In the genomic region with DNA sequence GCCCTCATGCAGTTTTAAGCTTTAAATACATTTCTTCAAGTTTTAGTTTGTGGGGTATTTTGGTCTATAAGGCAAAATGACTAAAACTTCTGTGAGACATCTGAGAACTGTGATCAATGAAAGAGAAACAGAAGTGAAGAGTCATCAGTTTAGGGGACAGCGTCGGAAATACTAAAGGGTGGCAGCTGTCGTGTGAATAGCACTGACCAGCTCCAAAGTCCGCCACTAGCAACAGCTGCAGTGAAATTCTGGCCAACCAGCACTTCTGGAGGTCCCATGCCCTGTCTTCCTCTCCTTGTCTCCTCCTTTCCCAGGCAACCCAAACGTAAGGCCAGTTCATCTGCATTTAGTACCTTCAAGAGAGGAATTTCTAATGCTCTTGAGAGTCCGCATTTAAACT, we compare ENCODE assay signal across 16 cellular contexts.
"Had no signal": no experiment of that assay in that cellular context is flagged by ENCODE, and none has a peak within 500 bp of the region (broad histone marks: within the 10 kb centered on the region; RNA-seq: fewer than 3 reads in every experiment).

No MANE protein-coding gene starts in this region.

- H3K36me3 Mint-ChIP-seq: activated naive CD8-positive, alpha-beta T cell; naive thymus-derived CD8-positive, alpha-beta T cell had no signal

- H3K4me1 Mint-ChIP-seq: naive thymus-derived CD8-positive, alpha-beta T cell had no signal

- H3K27me3 ChIP-seq: hepatocyte had no signal

- H3K9me3 Mint-ChIP-seq: naive thymus-derived CD8-positive, alpha-beta T cell had no signal

- H3K4me3 Mint-ChIP-seq: activated naive CD8-positive, alpha-beta T cell; naive thymus-derived CD8-positive, alpha-beta T cell had no signal

- H3K36me3 ChIP-seq: upper lobe of right lung, WERI-Rb-1 had no signal

- ATAC-seq: left cardiac atrium; mucosa of descending colon; naive thymus-derived CD8-positive, alpha-beta T cell; upper lobe of right lung had no signal

- H3K9me3 ChIP-seq: mucosa of descending colon, upper lobe of right lung had no signal

- DNase-seq: activated CD4-positive, alpha-beta T cell treated with anti-CD3 and anti-CD28 coated beads, Interleukin-2, amount 50 U/mL, for 4 hours; activated T-cell treated with anti-CD3 and anti-CD28 coated beads for 4 hours; foreskin fibroblast; left cardiac atrium; mammary epithelial cell; mucosa of descending colon; naive thymus-derived CD8-positive, alpha-beta T cell; posterior cingulate gyrus; stimulated activated CD4-positive, alpha-beta T cell treated with anti-CD3 and anti-CD28 coated beads, Interleukin-12 subunit alpha, Interleukin-12 subunit beta, amount 100 ng/mL, for 4 hours; stimulated activated CD4-positive, alpha-beta T cell treated with anti-CD3 and anti-CD28 coated beads, Interleukin-1b, Interleukin-23, amount 100 ng/mL, for 48 hours; stimulated activated CD8-positive, alpha-beta memory T cell treated with anti-CD3 and anti-CD28 coated beads, Interleukin-4, amount 100 ng/mL, for 48 hours; stimulated activated naive CD4-positive, alpha-beta T cell; upper lobe of right lung; WERI-Rb-1 had no signal

- H3K4me1 ChIP-seq: upper lobe of right lung had no signal

- H3K27ac Mint-ChIP-seq: activated naive CD8-positive, alpha-beta T cell; naive thymus-derived CD8-positive, alpha-beta T cell had no signal

- H3K27ac ChIP-seq: hepatocyte, upper lobe of right lung, WERI-Rb-1 had no signal

- H3K4me3 ChIP-seq: hepatocyte, mucosa of descending colon, upper lobe of right lung had no signal
